ENCODE assay signal across 23 cellular contexts in genomic region chr4:47534772-47535171, GRCh38. TPM values are rescaled to one million over a fixed set of nuclear protein-coding genes. Genes with fewer than 3 reads are reported as not detected.
"Had no signal": no experiment of that assay in that cellular context is flagged by ENCODE, and none has a peak within 500 bp of the region (broad histone marks: within the 10 kb centered on the region; RNA-seq: fewer than 3 reads in every experiment).

No MANE protein-coding gene starts in this region.

- H3K4me3 ChIP-seq: MG63, SJSA1, SK-N-MC had no signal

- DNase-seq: Karpas-422, KG1, MG63, NCI-H1092, NCI-H1105 treated with DMSO at 0.1 percent for 48 hours, NCI-H1417 treated with DMSO at 0.1 percent for 48 hours, NCI-H146, NCI-H1694 treated with DMSO at 0.1 percent for 48 hours, NCI-H1930, NCI-H2081, NCI-H2107, NCI-H2227 treated with DMSO at 0.1 percent for 48 hours, NCI-H524, NCI-H69, NCI-H774, Right ventricle myocardium superior, RPMI8226, SIG-M5, T-helper 1 cell had no signal

- H3K36me3 ChIP-seq: MG63, SJSA1 had no signal

- H3K9me3 ChIP-seq: SJSA1 had no signal

- H3K27me3 ChIP-seq: MG63, SJSA1 had no signal

- FAIRE-seq: RCC 7860 had no signal

- H3K27ac ChIP-seq: SJSA1, SK-N-MC had no signal

RNA-seq across cellular contexts. Expression of gene ATP10D, which starts 49.7 kb away (rescaled TPM):
- total RNA-seq: HT-29 had no signal
